In the genomic region with DNA sequence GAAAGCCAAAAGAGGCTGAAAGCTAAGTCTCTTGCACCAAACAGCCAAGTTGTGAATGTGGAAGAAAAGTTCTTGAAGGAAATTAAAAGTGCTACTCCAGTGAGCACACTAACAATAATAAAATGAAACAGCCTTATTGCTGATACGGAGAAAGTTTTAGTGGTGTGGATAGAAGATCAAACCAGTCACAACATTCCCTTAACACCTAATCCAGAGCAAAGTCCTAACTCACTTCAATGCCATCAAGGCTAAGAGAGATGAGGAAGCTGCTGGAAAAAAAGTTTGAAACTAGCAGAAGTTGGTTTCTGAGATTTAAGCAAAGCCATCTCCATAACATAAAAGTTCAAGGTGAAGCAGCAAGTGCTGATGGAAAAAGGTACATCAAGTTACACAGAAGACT, we compare ENCODE assay signal across 35 cellular contexts.
"Had no signal": no experiment of that assay in that cellular context is flagged by ENCODE, and none has a peak within 500 bp of the region (broad histone marks: within the 10 kb centered on the region; RNA-seq: fewer than 3 reads in every experiment).

No MANE protein-coding gene starts in this region.

- H3K9me3 ChIP-seq: MG63 had no signal

- H3K36me3 ChIP-seq: MG63 had no signal

- H3K27me3 ChIP-seq: MG63 had no signal

- H3K4me3 ChIP-seq: MG63 had no signal

- DNase-seq: Karpas-422, Kasumi-1, KBM-7, KG1, MG63, MM.1S, MV-4-11, NCI-H1048, NCI-H1092, NCI-H1092 treated with DMSO at 0.1 percent for 48 hours, NCI-H1105, NCI-H1105 treated with DMSO at 0.1 percent for 48 hours, NCI-H1417, NCI-H1417 treated with DMSO at 0.1 percent for 48 hours, NCI-H1436, NCI-H1436 treated with DMSO at 0.1 percent for 48 hours, NCI-H146, NCI-H1694, NCI-H1694 treated with DMSO at 0.1 percent for 48 hours, NCI-H187, NCI-H187 treated with DMSO at 0.1 percent for 48 hours, NCI-H1930, NCI-H2029, NCI-H2029 treated with DMSO at 0.1 percent for 48 hours, NCI-H2081, NCI-H2081 treated with DMSO at 0.1 percent for 48 hours, NCI-H2107, NCI-H2171, NCI-H2171 treated with DMSO at 0.1 percent for 48 hours, NCI-H2227 treated with DMSO at 0.1 percent for 48 hours, NCI-H226, NCI-H345, NCI-H446, NCI-H446 treated with DMSO at 0.1 percent for 48 hours had no signal

- H3K27ac ChIP-seq: KMS-11 had no signal
